ENCODE assay signal across 8 cellular contexts in the genomic region with DNA sequence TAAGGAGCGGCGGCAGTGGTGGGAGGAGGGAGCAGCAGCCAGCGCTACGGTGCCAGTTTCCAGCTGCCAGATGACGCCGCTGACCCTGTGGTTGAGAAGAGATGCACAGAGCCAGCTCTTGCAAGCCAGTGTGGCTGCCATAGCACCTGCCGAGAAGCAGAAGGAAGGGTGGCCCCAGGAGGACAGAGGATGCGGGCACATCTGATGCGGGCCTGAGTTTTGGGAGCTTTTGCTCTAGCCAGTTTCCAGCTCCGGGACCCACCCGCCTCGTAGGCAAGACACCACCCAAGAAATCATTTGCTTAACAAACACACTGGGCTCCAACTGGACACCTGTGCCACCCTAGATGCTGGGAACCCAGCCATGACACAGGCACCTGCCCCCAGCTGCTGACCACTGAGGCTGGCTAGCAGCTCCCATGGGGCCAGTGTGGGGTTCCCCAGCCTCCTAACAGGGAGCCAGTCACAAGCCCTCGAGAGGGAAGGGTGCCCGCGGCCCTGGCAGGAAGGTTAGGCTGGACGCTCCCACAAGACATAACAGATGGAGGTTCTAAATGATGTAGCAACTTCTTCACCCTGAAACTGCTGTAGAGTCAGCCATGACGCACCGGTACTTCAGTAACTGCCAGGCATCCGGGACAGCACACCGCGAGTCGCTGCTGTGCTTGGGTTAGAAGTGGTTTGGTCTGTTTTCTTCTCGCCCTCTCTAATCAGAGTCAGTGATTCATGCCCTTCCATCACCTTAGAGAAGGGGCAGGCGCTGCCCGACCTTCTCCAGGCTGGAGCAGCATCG. TPM values are rescaled to one million over a fixed set of nuclear protein-coding genes. Genes with fewer than 3 reads are reported as not detected.
DNase-seq lines count a peak whose midpoint lies in the region; ATAC-seq lines count a peak whose summit lies in the region.

No MANE protein-coding gene starts in this region.

- H3K4me1 ChIP-seq in GM23248 (ENCODE audit: insufficient read depth) = no peaks in the 10 kb centered on the region

- in situ Hi-C loops in GM23248 (cut with MboI) = no loop called here

- H3K4me2 ChIP-seq in GM23248 (ENCODE audit: unreplicated experiment) = no peak overlapping the region

- H3K9me2 ChIP-seq in GM23248 (ENCODE audit: insufficient read depth) = no peaks in the 10 kb centered on the region

- ATAC-seq in GM19328 (IDR thresholded peaks at IDR 0.05; ENCODE audit: unreplicated experiment) = no peak

- 60 to 67% methylated on average over 25 to 26 of the region's 26 CpGs for WGBS in GM23248 (ENCODE audit: low coverage in 1 of 2, low lambda C conversion rate in 2 of 2, missing lambda C conversion rate in 2 of 2), 2 experiments

- H4K20me1 ChIP-seq in GM23248 (ENCODE audit: insufficient read depth) = no peaks in the 10 kb centered on the region

- no peak overlapping the region for H3K27ac ChIP-seq in GM23248

- H3K9ac ChIP-seq in GM23248 = no peak overlapping the region

- H3K79me2 ChIP-seq in GM23248 (ENCODE audit: insufficient read depth) = no peaks in the 10 kb centered on the region

- H3K36me3 ChIP-seq in GM23248 (ENCODE audit: low read depth) = no peaks in the 10 kb centered on the region

- H3K27me3 ChIP-seq in GM23248 (replicated peaks; ENCODE audit: insufficient read depth) = no peaks in the 10 kb centered on the region

- H3K4me3 ChIP-seq in GM23248 = 0 out of 2 replicates have a peak overlapping the region, but pooled peaks have one; percentile 14

- DNase-seq in DMS79 (lab: John Stamatoyannopoulos, UW) (peak; percentile 41), GM23248 (peak; percentile 82), RPMI7951 (ENCODE audit: low read depth) (peak; percentile 33), kidney tubule cell (ENCODE audit: low spot score) (peak; percentile 71), DMS114 treated with DMSO at 0.1 percent for 48 hours (lab: John Stamatoyannopoulos, UW; ENCODE audit: unreplicated experiment) (no peak)
- no peak for DNase-seq in NK-92 treated with Interleukin-12 subunit alpha and Interleukin-12 subunit beta, amount 100 ng/mL, for 24 hours (lab: John Stamatoyannopoulos, UW)
- DNase-seq in effector CD4-positive, alpha-beta T cell = no peak

- no peaks in the 10 kb centered on the region for H3K9me3 ChIP-seq in GM23248 (ENCODE audit: low read depth)

- no peaks in the 10 kb centered on the region for H3F3A ChIP-seq in GM23248 (ENCODE audit: insufficient read depth)

- H2AFZ ChIP-seq in GM23248 = peak overlapping the region; percentile 50; the same call in 1 of the 2 replicates

RNA-seq across cellular contexts. Expression of gene MSANTD1, which starts 8.9 kb away (rescaled TPM):
- total RNA-seq in GM23248 (2014; rRNA removed; shearing (Covaris generic)) = 2.1 TPM in 1 of 2 replicates, not detected in the other
- 0.08 TPM in 1 of 2 replicates, not detected in the other for polyA plus RNA-seq in GM23248 (2016; fragmentation: Nextera tagmentation; extraction: Ambion mirVana)
- 0.10 and 0.12 TPM in 2 replicates for total RNA-seq in RPMI7951 (2014; rRNA removed; shearing (Covaris generic))

RNA-seq across cellular contexts. Expression of gene RGS12, which starts 34.9 kb away (rescaled TPM):
- 13.2 and 15.2 TPM in 2 replicates for total RNA-seq in GM23248 (2014; rRNA removed; shearing (Covaris generic))
- 9.3 and 10.7 TPM in 2 replicates for polyA plus RNA-seq in GM23248 (2016; fragmentation: Nextera tagmentation; extraction: Ambion mirVana)
- 7.6 and 9.2 TPM in 2 replicates for total RNA-seq in RPMI7951 (2014; rRNA removed; shearing (Covaris generic))

Comparison
In these comparisons a context has a peak if more than half of its experiments do, and no peak if none do; other contexts are left out.
1. DNase-seq: peak in DMS79 (single experiment), GM23248 (single experiment), RPMI7951 (single experiment) and kidney tubule cell (single experiment); none in NK-92 treated with Interleukin-12 subunit alpha and Interleukin-12 subunit beta, amount 100 ng/mL, for 24 hours (single experiment), DMS114 treated with DMSO at 0.1 percent for 48 hours (single experiment) and effector CD4-positive, alpha-beta T cell (single experiment).